In genomic region chr21:45481977-45482898, GRCh38 we compare ENCODE assay signal across 13 cellular contexts.
DNase-seq lines count a peak whose midpoint lies in the region; ATAC-seq and TF ChIP-seq lines count a peak whose summit lies in the region.
"Had no signal": no experiment of that assay in that cellular context is flagged by ENCODE, and none has a peak within 500 bp of the region (broad histone marks: within the 10 kb centered on the region; RNA-seq: fewer than 3 reads in every experiment).

No MANE protein-coding gene starts in this region.

- H3K36me3 ChIP-seq in left ventricle myocardium inferior: peaks cover 66% of the 10 kb centered on the region
- H3K36me3 ChIP-seq in MG63: no peaks in the 10 kb centered on the region; the same call in 1 of the 2 replicates

- H3K27me3 ChIP-seq in right cardiac atrium (ENCODE audit: control insufficient read depth, insufficient read depth) (no peaks in the 10 kb centered on the region), left ventricle myocardium inferior (ENCODE audit: low read depth) (no peaks in the 10 kb centered on the region), MG63 (no peaks in the 10 kb centered on the region)

- H3K9me3 ChIP-seq in right cardiac atrium (ENCODE audit: control insufficient read depth, low read length): no peaks in the 10 kb centered on the region
- H3K9me3 ChIP-seq in left ventricle myocardium inferior (replicated peaks): no peaks in the 10 kb centered on the region
- no peaks in the 10 kb centered on the region for H3K9me3 ChIP-seq in MG63

- H3K9me3 Mint-ChIP-seq in activated CD8-positive, alpha-beta T cell treated with anti-CD3 and anti-CD28 coated beads, Interleukin-2, amount 10 ng/mL, durations not matched to agents 7 days and 5 days (ENCODE audit: insufficient read depth): no peaks in the 10 kb centered on the region
- H3K9me3 Mint-ChIP-seq in memory B cell: peaks cover 4% of the 10 kb centered on the region
- H3K9me3 Mint-ChIP-seq: nephron had no signal

- H3K36me3 Mint-ChIP-seq in activated CD8-positive, alpha-beta T cell treated with anti-CD3 and anti-CD28 coated beads, Interleukin-2, amount 10 ng/mL, durations not matched to agents 7 days and 5 days (ENCODE audit: low read depth): peaks cover 10% of the 10 kb centered on the region
- H3K36me3 Mint-ChIP-seq in memory B cell: no peaks in the 10 kb centered on the region

- peak overlapping the region; percentile 94 for H3K27ac Mint-ChIP-seq in activated CD8-positive, alpha-beta T cell treated with anti-CD3 and anti-CD28 coated beads, Interleukin-2, amount 10 ng/mL, durations not matched to agents 7 days and 5 days
- peak overlapping the region; percentile 70 for H3K27ac Mint-ChIP-seq in memory B cell
- H3K27ac Mint-ChIP-seq: nephron had no signal

- H3K27ac ChIP-seq in right cardiac atrium (ENCODE audit: low read length): no peak overlapping the region
- no peak overlapping the region for H3K27ac ChIP-seq in left ventricle myocardium inferior (replicated peaks)

- H3K4me3 Mint-ChIP-seq in activated CD8-positive, alpha-beta T cell treated with anti-CD3 and anti-CD28 coated beads, Interleukin-2, amount 10 ng/mL, durations not matched to agents 7 days and 5 days: peak overlapping the region; percentile 67
- peak overlapping the region; percentile 66 for H3K4me3 Mint-ChIP-seq in memory B cell
- H3K4me3 Mint-ChIP-seq: nephron had no signal

- H3K4me1 ChIP-seq in right cardiac atrium (ENCODE audit: control insufficient read depth, insufficient read depth, low read length): peaks cover 3% of the 10 kb centered on the region
- H3K4me1 ChIP-seq in left ventricle myocardium inferior: peaks cover 14% of the 10 kb centered on the region

- DNase-seq in right cardiac atrium: peak in 2 of 3 donors; percentile 49 to 52
- no peak for DNase-seq in left ventricle myocardium inferior
- DNase-seq in activated CD8-positive, alpha-beta T cell treated with anti-CD3 and anti-CD28 coated beads, Interleukin-2, amount 10 ng/mL, durations not matched to agents 7 days and 5 days: no peak
- DNase-seq in memory B cell (ENCODE audit: low spot score in 2 of 2): no peak
- no peak for DNase-seq in left lobe of liver (ENCODE audit: low spot score)
- DNase-seq in MG63: no peak
- no peak for DNase-seq in putamen (ENCODE audit: low spot score)
- DNase-seq: DMS53, NCI-H2107, NCI-H82, trophoblast cell had no signal

- CTCF ChIA-PET in activated CD8-positive, alpha-beta T cell treated with anti-CD3 and anti-CD28 coated beads, Interleukin-2, amount 10 ng/mL, durations not matched to agents 7 days and 5 days (lab: Charles Lee): interaction anchor here (1.5 kb wide), 1 partner anchor 114 kb away, joined by 4 read pairs; no protein-coding TSS in a partner anchor

- no peak overlapping the region for H3K4me3 ChIP-seq in right cardiac atrium (ENCODE audit: low read length)
- H3K4me3 ChIP-seq in left ventricle myocardium inferior: no peak overlapping the region
- H3K4me3 ChIP-seq in MG63: no peak overlapping the region

- 92% methylated on average over 33 of the region's 33 CpGs for WGBS in right cardiac atrium

- no peak for TF ChIP-seq CTCF in left ventricle myocardium inferior (IDR thresholded peaks at IDR 0.05; ENCODE audit: borderline replicate concordance)

- ATAC-seq in right cardiac atrium: no peak
- ATAC-seq in activated CD8-positive, alpha-beta T cell treated with anti-CD3 and anti-CD28 coated beads, Interleukin-2, amount 10 ng/mL, durations not matched to agents 7 days and 5 days: no peak
- no peak for ATAC-seq in memory B cell (ENCODE audit: low read depth)
- no peak for ATAC-seq in left lobe of liver
- no peak for ATAC-seq in HG02970 (IDR thresholded peaks at IDR 0.05; ENCODE audit: low FRiP score, unreplicated experiment)

- no peaks in the 10 kb centered on the region for H3K27me3 Mint-ChIP-seq in activated CD8-positive, alpha-beta T cell treated with anti-CD3 and anti-CD28 coated beads, Interleukin-2, amount 10 ng/mL, durations not matched to agents 7 days and 5 days (ENCODE audit: low read depth)
- no peaks in the 10 kb centered on the region for H3K27me3 Mint-ChIP-seq in memory B cell

- intact Hi-C loops in right cardiac atrium (cut with DNase I): no loop called here
- intact Hi-C loops in left ventricle myocardium inferior (cut with micrococcal nuclease): no loop called here

- peaks cover 42% of the 10 kb centered on the region for H3K4me1 Mint-ChIP-seq in activated CD8-positive, alpha-beta T cell treated with anti-CD3 and anti-CD28 coated beads, Interleukin-2, amount 10 ng/mL, durations not matched to agents 7 days and 5 days (ENCODE audit: low read depth)
- H3K4me1 Mint-ChIP-seq in memory B cell: peaks cover 31% of the 10 kb centered on the region

- POLR2A ChIA-PET in activated CD8-positive, alpha-beta T cell treated with anti-CD3 and anti-CD28 coated beads, Interleukin-2, amount 10 ng/mL, durations not matched to agents 7 days and 5 days (lab: Charles Lee): interaction anchor here (1.0 to 1.3 kb wide), 2 partner anchors 18 to 70 kb away, joined by 3 read pairs; no protein-coding TSS in a partner anchor

Comparison
In these comparisons a context has a peak if more than half of its experiments do, and no peak if none do; other contexts are left out.
1. DNase-seq: peak in right cardiac atrium (2 of 3); none in left ventricle myocardium inferior (single experiment), activated CD8-positive, alpha-beta T cell treated with anti-CD3 and anti-CD28 coated beads, Interleukin-2, amount 10 ng/mL, durations not matched to agents 7 days and 5 days (single experiment), memory B cell (0 of 2), left lobe of liver (single experiment), MG63 (single experiment) and putamen (single experiment).